9 cellular contexts compared by ENCODE assay signal in the genomic region with DNA sequence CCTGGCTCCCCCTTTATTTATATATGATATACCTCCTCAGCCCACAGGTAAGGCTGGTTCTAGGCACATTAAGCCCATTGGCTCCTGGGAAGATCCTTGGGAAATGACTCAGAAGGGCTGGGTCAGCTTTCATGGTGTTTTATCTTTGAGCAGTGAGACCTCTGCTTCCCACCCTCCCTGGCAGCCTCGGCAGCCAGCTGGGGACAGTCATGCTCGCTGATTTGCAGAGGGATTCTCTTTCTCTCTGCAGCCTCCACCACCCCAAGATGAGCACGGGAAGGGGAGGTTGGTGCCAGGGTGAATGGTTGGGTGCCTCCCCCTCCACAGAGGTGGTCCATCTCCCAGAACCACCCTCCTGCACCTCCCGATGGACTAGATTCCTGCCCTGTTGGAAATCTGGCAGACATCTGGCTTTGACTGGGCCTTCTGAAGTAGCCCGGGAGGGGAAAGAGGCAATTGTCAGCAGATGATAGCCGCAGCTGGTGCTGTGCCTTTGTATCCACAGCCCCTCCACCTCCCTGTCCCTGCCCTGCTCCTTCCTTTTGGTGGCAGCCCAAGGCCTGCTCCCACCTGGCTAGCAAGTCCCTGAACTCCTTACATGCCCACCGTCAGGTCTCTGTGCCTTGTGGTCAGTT. TPM values are rescaled to one million over a fixed set of nuclear protein-coding genes. Genes with fewer than 3 reads are reported as not detected.
DNase-seq lines count a peak whose midpoint lies in the region; ATAC-seq and TF ChIP-seq lines count a peak whose summit lies in the region.
"Had no signal": no experiment of that assay in that cellular context is flagged by ENCODE, and none has a peak within 500 bp of the region (broad histone marks: within the 10 kb centered on the region; RNA-seq: fewer than 3 reads in every experiment).

No MANE protein-coding gene starts in this region.

- H3K36me3 ChIP-seq in HCT116 (ENCODE audit: control insufficient read depth in 1 of 2, insufficient read depth in 2 of 2, low read length in 2 of 2) (no peaks in the 10 kb centered on the region), SK-N-SH (replicated peaks in 1 of 2; ENCODE audit: control insufficient read depth in 1 of 2, insufficient read depth in 2 of 2, low read length in 1 of 2) (no peaks in the 10 kb centered on the region), smooth muscle cell (ENCODE audit: low read depth) (no peaks in the 10 kb centered on the region)

- CTCF ChIA-PET in HCT116 (lab: Charles Lee): no interaction called here
- CTCF ChIA-PET in SK-N-SH (lab: Yijun Ruan, JAX): interaction anchor here (0.6 to 18.5 kb wide), 5 partner anchors 20 to 396 kb away, joined by 3 to 143 read pairs (median 4); no protein-coding TSS in a partner anchor

- TF ChIP-seq CTCF in HCT116 (IDR thresholded peaks at IDR 0.05 in 2 of 3, conservative IDR thresholded peaks at IDR 0.05 in 1 of 3; ENCODE audit: borderline replicate concordance in 1 of 3, insufficient read depth in 1 of 3, low read depth in 2 of 3, low read length in 2 of 3): no peak
- no peak for TF ChIP-seq CTCF in SK-N-SH (IDR thresholded peaks at IDR 0.05)
- no peak for TF ChIP-seq CTCF in glutamatergic neuron (IDR thresholded peaks at IDR 0.05; ENCODE audit: partially characterized antibody, unreplicated experiment)
- no peak for TF ChIP-seq CTCF in smooth muscle cell (IDR thresholded peaks at IDR 0.05; ENCODE audit: borderline replicate concordance, insufficient read depth, poor library complexity, severe bottlenecking)

- peak; percentile 78 for ATAC-seq in HCT116
- ATAC-seq in T-helper 17 cell: no peak
- no peak for ATAC-seq in HG02840 (IDR thresholded peaks at IDR 0.05; ENCODE audit: low FRiP score, unreplicated experiment)

- peaks cover 5% of the 10 kb centered on the region for H3K36me3 Mint-ChIP-seq in glutamatergic neuron (ENCODE audit: unreplicated experiment)
- peaks cover 2% of the 10 kb centered on the region for H3K36me3 Mint-ChIP-seq in T-helper 17 cell (ENCODE audit: low read depth)

- BruUV-seq in HCT116 (replicated peaks; lab: Mats Ljungman, UMichigan): no TSS peak

- no peaks in the 10 kb centered on the region for H3K9me3 ChIP-seq in HCT116 (ENCODE audit: control insufficient read depth in 1 of 2, insufficient read depth in 1 of 2, low read depth in 1 of 2, low read length in 2 of 2)
- no peaks in the 10 kb centered on the region for H3K9me3 ChIP-seq in SK-N-SH
- no peaks in the 10 kb centered on the region for H3K9me3 ChIP-seq in smooth muscle cell (replicated peaks; ENCODE audit: low read depth)
- H3K9me3 ChIP-seq in T-helper 17 cell (ENCODE audit: control insufficient read depth, low read length, poor library complexity, severe bottlenecking): no peaks in the 10 kb centered on the region

- TF ChIP-seq POLR2A in HCT116 (IDR thresholded peaks at IDR 0.05; ENCODE audit: borderline replicate concordance, extremely low read depth, insufficient read depth, insufficient read length): no peak

- no peaks in the 10 kb centered on the region for H4K20me1 ChIP-seq in HCT116 (ENCODE audit: insufficient read depth)
- no peaks in the 10 kb centered on the region for H4K20me1 ChIP-seq in SK-N-SH (ENCODE audit: insufficient read depth)
- no peaks in the 10 kb centered on the region for H4K20me1 ChIP-seq in smooth muscle cell (ENCODE audit: low read depth)

- in situ Hi-C loops in G401 (cut with HindIII; ENCODE audit: low sequenced_read_pairs): no loop called here

- H3K4me1 ChIP-seq in HCT116 (ENCODE audit: control insufficient read depth in 1 of 2, insufficient read depth in 2 of 2, low read length in 2 of 2): peaks cover 56 to 89% of the 10 kb centered on the region in 2 experiments
- H3K4me1 ChIP-seq in SK-N-SH (ENCODE audit: control insufficient read depth in 1 of 2, insufficient read depth in 2 of 2, low read depth in 1 of 2, low read length in 1 of 2): peaks cover 13 to 38% of the 10 kb centered on the region in 2 experiments; a peak in 3 of 4 replicates
- peaks cover 24% of the 10 kb centered on the region for H3K4me1 ChIP-seq in smooth muscle cell (ENCODE audit: low read depth)

- H2AFZ ChIP-seq in HCT116 (ENCODE audit: low read depth, low read length, poor library complexity, severe bottlenecking): peak overlapping the region; percentile 72
- H2AFZ ChIP-seq in SK-N-SH (ENCODE audit: low read depth): no peak overlapping the region
- H2AFZ ChIP-seq in smooth muscle cell (ENCODE audit: low read depth): no peak overlapping the region

- H3K27me3 Mint-ChIP-seq in glutamatergic neuron (ENCODE audit: unreplicated experiment) (peaks cover 6% of the 10 kb centered on the region), T-helper 17 cell (peaks cover 12% of the 10 kb centered on the region)

- H3K27ac ChIP-seq in HCT116 (ENCODE audit: low read depth, low read length) (peak overlapping the region; percentile 70), SK-N-SH (ENCODE audit: low read depth in 2 of 2, low read length in 1 of 2) (peak overlapping the region; percentile 75 to 85), smooth muscle cell (ENCODE audit: low read depth) (peak overlapping the region; percentile 80)

- H3K4me1 Mint-ChIP-seq in glutamatergic neuron (ENCODE audit: low read depth, unreplicated experiment) (peaks cover 33% of the 10 kb centered on the region), T-helper 17 cell (peaks cover 8% of the 10 kb centered on the region)

- peak overlapping the region; percentile 51 for H3K9ac ChIP-seq in HCT116 (ENCODE audit: low read length)
- no peak overlapping the region for H3K9ac ChIP-seq in SK-N-SH
- H3K9ac ChIP-seq in smooth muscle cell (ENCODE audit: low read depth): no peak overlapping the region

- no peak; the same call in 1 of the 2 replicates for TF ChIP-seq RAD21 in HCT116 (IDR thresholded peaks at IDR 0.05; ENCODE audit: low read depth)
- no peak for TF ChIP-seq RAD21 in SK-N-SH (IDR thresholded peaks at IDR 0.05; ENCODE audit: low read length)

- H3K9me3 Mint-ChIP-seq in glutamatergic neuron (ENCODE audit: unreplicated experiment): peaks cover 3% of the 10 kb centered on the region

- peak; percentile 63 for DNase-seq in HCT116 (ENCODE audit: low read depth, low spot score)
- peak; percentile 63 for DNase-seq in SK-N-SH
- no peak for DNase-seq in glutamatergic neuron
- DNase-seq in smooth muscle cell (lab: John Stamatoyannopoulos, UW; ENCODE audit: unreplicated experiment): no peak
- DNase-seq in T-helper 17 cell: no peak
- DNase-seq in G401 (ENCODE audit: low spot score): no peak
- DNase-seq in DMS79 (lab: John Stamatoyannopoulos, UW): no peak
- DNase-seq: H7 had no signal

- H3K27me3 ChIP-seq in HCT116 (ENCODE audit: insufficient read depth, low read length) (no peaks in the 10 kb centered on the region), SK-N-SH (ENCODE audit: insufficient read depth) (no peaks in the 10 kb centered on the region), smooth muscle cell (ENCODE audit: low read depth) (no peaks in the 10 kb centered on the region)

- POLR2A ChIA-PET in HCT116 (lab: Charles Lee): interaction anchor here (1.3 to 2.5 kb wide), 2 partner anchors 9 to 13 kb away, joined by 4 to 11 read pairs; no protein-coding TSS in a partner anchor
- POLR2A ChIA-PET in SK-N-SH (lab: Yijun Ruan, JAX): interaction anchor here (1.2 to 1.5 kb wide), 3 partner anchors 8 to 17 kb away, joined by 3 to 7 read pairs (median 3); no protein-coding TSS in a partner anchor

- H3F3A ChIP-seq in SK-N-SH (replicated peaks; ENCODE audit: insufficient read depth) (peaks cover 12% of the 10 kb centered on the region), smooth muscle cell (ENCODE audit: low read depth) (peaks cover 6% of the 10 kb centered on the region)

- intact Hi-C loops in HCT116 (cut with micrococcal nuclease): no loop called here

- H3K4me3 Mint-ChIP-seq in glutamatergic neuron (ENCODE audit: unreplicated experiment) (peak overlapping the region; percentile 15), T-helper 17 cell (no peak overlapping the region)

- TF ChIP-seq EP300 in SK-N-SH (IDR thresholded peaks at IDR 0.05; ENCODE audit: borderline replicate concordance in 1 of 2, low read depth in 1 of 2, low read length in 1 of 2): no peak

- 38% methylated on average over 6 of the region's 7 CpGs for WGBS in SK-N-SH (ENCODE audit: low lambda C conversion rate)
- WGBS in smooth muscle cell (ENCODE audit: low lambda C conversion rate): 40% methylated on average over 7 of the region's 7 CpGs

- RAD21 ChIA-PET in HCT116 (lab: Charles Lee; ENCODE audit: low non-redundant PET in 1 of 2, low total read pairs in 2 of 2, uncharacterized antibody in 2 of 2, unreplicated experiment in 2 of 2): interaction anchor here in 1 of 2 experiments (0.9 kb wide), 1 partner anchor 29 kb away, joined by 3 read pairs; no protein-coding TSS in a partner anchor

- H3K79me2 ChIP-seq in HCT116 (ENCODE audit: insufficient read depth, low read length): no peaks in the 10 kb centered on the region
- H3K79me2 ChIP-seq in SK-N-SH (ENCODE audit: insufficient read depth): no peaks in the 10 kb centered on the region
- no peaks in the 10 kb centered on the region for H3K79me2 ChIP-seq in smooth muscle cell (ENCODE audit: low read depth)

- H3K27ac Mint-ChIP-seq in glutamatergic neuron (ENCODE audit: unreplicated experiment): peak overlapping the region; percentile 66
- H3K27ac Mint-ChIP-seq in T-helper 17 cell: no peak overlapping the region

- peak overlapping the region; percentile 75 for H3K4me2 ChIP-seq in HCT116 (ENCODE audit: low read length)
- peak overlapping the region; percentile 38 for H3K4me2 ChIP-seq in SK-N-SH
- peak overlapping the region; percentile 28 for H3K4me2 ChIP-seq in smooth muscle cell

- H3K9me2 ChIP-seq in HCT116 (ENCODE audit: insufficient read depth) (no peaks in the 10 kb centered on the region), SK-N-SH (no peaks in the 10 kb centered on the region)

- H3K4me3 ChIP-seq in HCT116 (replicated peaks in 1 of 2; ENCODE audit: low read depth in 1 of 2, low read length in 2 of 2) (peak overlapping the region in 1 of 2 experiments; percentile 36; a peak in 3 of 4 replicates), SK-N-SH (ENCODE audit: low read depth in 2 of 2, low read length in 1 of 2) (no peak overlapping the region), smooth muscle cell (no peak overlapping the region)

RNA-seq across cellular contexts. Expression of gene IER5, which starts 24.7 kb away (rescaled TPM):
- total RNA-seq in HCT116 (2021; ENCODE audit: unreplicated experiment): 30.5 TPM
- 19.3 and 20.5 TPM in 2 replicates for polyA plus RNA-seq in HCT116 (2012)
- 46.2 and 52.9 TPM in 2 replicates for polyA plus RNA-seq in SK-N-SH (2012; rRNA removed)
- 33.8 and 39.1 TPM in 2 replicates for polyA plus RNA-seq in SK-N-SH (2012; cell fraction: cytosol; rRNA removed)
- polyA plus RNA-seq in SK-N-SH (2012; cell fraction: nucleus; rRNA removed): 64.9 and 69.1 TPM in 2 replicates
- total RNA-seq in glutamatergic neuron (ENCODE audit: unreplicated experiment): 8.8 TPM
- total RNA-seq in smooth muscle cell: 32.6 and 35.1 TPM in 2 replicates
- polyA plus RNA-seq in smooth muscle cell: 39.9 and 56.2 TPM in 2 replicates
- 100 to 1,000 TPM; 123 to 145 TPM for total RNA-seq in T-helper 17 cell
- total RNA-seq in G401 (2014; rRNA removed; shearing (Covaris generic)): 30.5 and 37.9 TPM in 2 replicates

Comparison
In these comparisons a context has a peak if more than half of its experiments do, and no peak if none do; other contexts are left out.
1. DNase-seq: peak in HCT116 (single experiment) and SK-N-SH (single experiment); none in glutamatergic neuron (single experiment), smooth muscle cell (single experiment), T-helper 17 cell (0 of 3), G401 (single experiment) and DMS79 (single experiment).
2. Of the 11 proteins assayed by ChIP-seq in both SK-N-SH and HCT116: peak only in SK-N-SH: JUND; only in HCT116: none; in both: none; in neither: 10.
3. Peak in every context shown above with its lines, with median percentiles within 50 percentile points of each other: H3K27ac ChIP-seq and H3K4me2 ChIP-seq.